In genomic region chr2:8803658-8804379, GRCh38 we compare ENCODE assay signal across 9 cellular contexts. TPM values are rescaled to one million over a fixed set of nuclear protein-coding genes. Genes with fewer than 3 reads are reported as not detected.
DNase-seq lines count a peak whose midpoint lies in the region; ATAC-seq and TF ChIP-seq lines count a peak whose summit lies in the region.
"Had no signal": no experiment of that assay in that cellular context is flagged by ENCODE, and none has a peak within 500 bp of the region (broad histone marks: within the 10 kb centered on the region; RNA-seq: fewer than 3 reads in every experiment).

No MANE protein-coding gene starts in this region.

- DNase-seq in AG20443 (ENCODE audit: low spot score) (peak; percentile 67), OCI-M1 (lab: John Stamatoyannopoulos, UW) (peak; percentile 67), T47D (ENCODE audit: low read depth in 1 of 2, low spot score in 1 of 2) (peak; percentile 37 to 90), omental fat pad (ENCODE audit: low spot score) (no peak), germinal center (ENCODE audit: low spot score) (no peak), endodermal cell (no peak)

- peaks cover 4% of the 10 kb centered on the region for H3K4me1 ChIP-seq in endodermal cell (ENCODE audit: control insufficient read depth, insufficient read depth, low read length)

- H3K27ac ChIP-seq in endodermal cell (ENCODE audit: low read depth, low read length) = no peak overlapping the region

- no peak overlapping the region for H3K9ac ChIP-seq in endodermal cell (ENCODE audit: extremely low read depth, low read length, poor library complexity, severe bottlenecking)

- no peaks in the 10 kb centered on the region for H3K9me3 ChIP-seq in endodermal cell (ENCODE audit: control insufficient read depth, low read length)

- H3K4me3 Mint-ChIP-seq in endodermal cell = no peak overlapping the region
- H3K4me3 Mint-ChIP-seq: nephron had no signal

- peaks cover 5% of the 10 kb centered on the region for H3K4me1 Mint-ChIP-seq in endodermal cell

- WGBS in endodermal cell (ENCODE audit: insufficient coverage in 1 of 2, insufficient read length in 1 of 2), 2 experiments = 96 to 100% methylated on average over 2 to 3 of the region's 3 CpGs

- no peak overlapping the region for H3K4me3 ChIP-seq in endodermal cell (ENCODE audit: low read length)

- in situ Hi-C loops in T47D (cut with HindIII; ENCODE audit: low pct_unique_long_range_greater_than_20kb, low sequenced_read_pairs) = no loop called here

- peaks cover 47% of the 10 kb centered on the region for H3K36me3 Mint-ChIP-seq in endodermal cell (ENCODE audit: low read depth)

- H3K27me3 Mint-ChIP-seq in endodermal cell (ENCODE audit: insufficient read depth) = no peaks in the 10 kb centered on the region

- ATAC-seq in GM18868 (IDR thresholded peaks at IDR 0.05; ENCODE audit: unreplicated experiment) (peak; percentile 100), HG03045 (IDR thresholded peaks at IDR 0.05; ENCODE audit: unreplicated experiment) (peak; percentile 99), omental fat pad (ENCODE audit: low FRiP score) (peak; percentile 84)

- H3K9me3 Mint-ChIP-seq in endodermal cell = no peaks in the 10 kb centered on the region
- H3K9me3 Mint-ChIP-seq: nephron had no signal

- H3K27ac Mint-ChIP-seq in endodermal cell = no peak overlapping the region

- peaks cover 49% of the 10 kb centered on the region for H3K36me3 ChIP-seq in endodermal cell (ENCODE audit: control insufficient read depth, insufficient read depth, low read length)

- no peak for TF ChIP-seq CTCF in omental fat pad (IDR thresholded peaks at IDR 0.05)
- TF ChIP-seq CTCF in endodermal cell (conservative IDR thresholded peaks at IDR 0.05) = no peak

- no peaks in the 10 kb centered on the region for H3K27me3 ChIP-seq in endodermal cell (ENCODE audit: control insufficient read depth, insufficient read depth, low read length, poor library complexity, severe bottlenecking)

RNA-seq across cellular contexts. Expression of gene KIDINS220, which starts 33.6 kb away (rescaled TPM):
- total RNA-seq in omental fat pad = 10 to 100 TPM; 59.5 to 98.0 (median 66.5) TPM
- 10 to 100 TPM; 33.8 to 35.2 TPM for total RNA-seq in endodermal cell
- polyA plus RNA-seq in endodermal cell (2013, experiment 1 of 2) = 49.2 TPM
- 50.5 TPM for polyA plus RNA-seq in endodermal cell (2013, experiment 2 of 2)

Comparison
In these comparisons a context has a peak if more than half of its experiments do, and no peak if none do; other contexts are left out.
1. DNase-seq: peak in AG20443 (single experiment), OCI-M1 (single experiment) and T47D (2 of 2); none in omental fat pad (single experiment), germinal center (single experiment) and endodermal cell (single experiment).
2. Peak in every context shown above with its lines, with median percentiles within 50 percentile points of each other: ATAC-seq.